11 cellular contexts compared by ENCODE assay signal in genomic region chr6:44052419-44053011, GRCh38.
A peak's percentile ranks its signal among the peaks of the same experiment; 100 is the strongest.
DNase-seq lines count a peak whose midpoint lies in the region; FAIRE-seq and TF ChIP-seq lines count a peak whose summit lies in the region.
"Had no signal": no experiment of that assay in that cellular context is flagged by ENCODE, and none has a peak within 500 bp of the region (broad histone marks: within the 10 kb centered on the region; RNA-seq: fewer than 3 reads in every experiment).

No MANE protein-coding gene starts in this region.

- H3K36me3 ChIP-seq in astrocyte (ENCODE audit: insufficient read depth, low read length) (no peaks in the 10 kb centered on the region), right atrium auricular region (no peaks in the 10 kb centered on the region), spleen (no peaks in the 10 kb centered on the region)

- H3K9me3 Mint-ChIP-seq in astrocyte (ENCODE audit: unreplicated experiment): peaks cover under 1% of the 10 kb centered on the region
- H3K9me3 Mint-ChIP-seq: mesothelial cell of epicardium had no signal

- H4K20me1 ChIP-seq in astrocyte (ENCODE audit: insufficient read depth, low read length): no peaks in the 10 kb centered on the region

- H3K36me3 Mint-ChIP-seq in astrocyte (ENCODE audit: low read depth, unreplicated experiment): no peaks in the 10 kb centered on the region
- H3K36me3 Mint-ChIP-seq: mesothelial cell of epicardium had no signal

- peaks cover 40% of the 10 kb centered on the region for H3K4me1 Mint-ChIP-seq in astrocyte (ENCODE audit: low read depth, unreplicated experiment)

- H3K4me1 ChIP-seq in astrocyte (ENCODE audit: insufficient read depth, low read length) (peaks cover 76% of the 10 kb centered on the region), right atrium auricular region (peaks cover 0 to 75% of the 10 kb centered on the region in 2 donors), spleen (peaks cover 0 to 45% (median 20%) of the 10 kb centered on the region in 6 donors)

- H3K27ac ChIP-seq in astrocyte (ENCODE audit: low read depth, low read length) (no peak overlapping the region), right atrium auricular region (peak overlapping the region; percentile 65 to 78), spleen (peak overlapping the region in 1 of 8 donors; percentile 42)

- no peak overlapping the region for H3K4me3 Mint-ChIP-seq in astrocyte (ENCODE audit: unreplicated experiment)
- H3K4me3 Mint-ChIP-seq: mesothelial cell of epicardium had no signal

- TF ChIP-seq POLR2A in spleen (IDR thresholded peaks at IDR 0.05): no peak

- H3K4me3 ChIP-seq in astrocyte (ENCODE audit: insufficient read depth, low read depth, low read length) (no peak overlapping the region), right atrium auricular region (no peak overlapping the region), spleen (no peak overlapping the region)

- H3K27me3 Mint-ChIP-seq in astrocyte (ENCODE audit: low read depth, unreplicated experiment): peaks cover 4% of the 10 kb centered on the region

- no peak overlapping the region for H2AFZ ChIP-seq in astrocyte (ENCODE audit: low read depth, low read length)

- peak overlapping the region; percentile 36 for H3K9ac ChIP-seq in astrocyte (ENCODE audit: low read length)

- intact Hi-C loops in spleen (cut with DNase I; ENCODE audit: low total_unique reads): no loop called here

- DNase-seq in H4 (ENCODE audit: low spot score): peak; percentile 78
- DNase-seq in astrocyte (ENCODE audit: low read depth): peak; percentile 47
- no peak for DNase-seq in right atrium auricular region (ENCODE audit: low spot score)
- DNase-seq in spleen: peak; percentile 51
- no peak for DNase-seq in NCI-H1694 treated with DMSO at 0.1 percent for 48 hours (lab: John Stamatoyannopoulos, UW)
- DNase-seq in GM13977 (ENCODE audit: low spot score): no peak
- no peak for DNase-seq in stimulated activated CD4-positive, alpha-beta T cell treated with anti-CD3 and anti-CD28 coated beads, Interleukin-2, amount 100 ng/mL, for 24 hours
- DNase-seq in stimulated activated CD4-positive, alpha-beta T cell treated with anti-CD3 and anti-CD28 coated beads, Interleukin-4, amount 100 ng/mL, for 1 hour: no peak
- DNase-seq: caudate nucleus; stimulated activated CD8-positive, alpha-beta memory T cell treated with anti-CD3 and anti-CD28 coated beads, Interleukin-4, amount 100 ng/mL, for 48 hours had no signal

- H3K27me3 ChIP-seq in astrocyte (ENCODE audit: insufficient read depth, low read length): no peaks in the 10 kb centered on the region
- no peaks in the 10 kb centered on the region for H3K27me3 ChIP-seq in right atrium auricular region
- H3K27me3 ChIP-seq in spleen (replicated peaks in 1 of 7): no peaks in the 10 kb centered on the region

- no peaks in the 10 kb centered on the region for H3K79me2 ChIP-seq in astrocyte (ENCODE audit: insufficient read depth, low read length)

- H3K27ac Mint-ChIP-seq in astrocyte (ENCODE audit: unreplicated experiment): no peak overlapping the region
- H3K27ac Mint-ChIP-seq: mesothelial cell of epicardium had no signal

- no peaks in the 10 kb centered on the region for H3K9me3 ChIP-seq in astrocyte (ENCODE audit: insufficient read depth, low read depth, low read length)
- no peaks in the 10 kb centered on the region for H3K9me3 ChIP-seq in right atrium auricular region
- no peaks in the 10 kb centered on the region for H3K9me3 ChIP-seq in spleen

- no peak for TF ChIP-seq CTCF in astrocyte (IDR thresholded peaks at IDR 0.05; ENCODE audit: insufficient read depth, low read depth, low read length)
- no peak for TF ChIP-seq CTCF in right atrium auricular region (IDR thresholded peaks at IDR 0.05)
- peak in 1 of 11 experiments; percentile 12 for TF ChIP-seq CTCF in spleen (IDR thresholded peaks at IDR 0.05 in 8 of 11, conservative IDR thresholded peaks at IDR 0.05 in 3 of 11)
- no peak for TF ChIP-seq CTCF in GM13977 (IDR thresholded peaks at IDR 0.05; ENCODE audit: extremely low read depth, insufficient read depth, missing control alignments)

- in situ Hi-C loops in GM13977 (cut with MboI; ENCODE audit: low pct_unique_long_range_greater_than_20kb, low sequenced_read_pairs, unreplicated experiment): no loop called here

- peak overlapping the region; percentile 41 for H3K4me2 ChIP-seq in astrocyte (ENCODE audit: low read length)

- 60 to 80% (median 68%) methylated on average over 4 of the region's 4 CpGs for WGBS in spleen, 5 donors

- no peak for FAIRE-seq in astrocyte (lab: Jason Lieb, UNC)

Comparison
In these comparisons a context has a peak if more than half of its experiments do, and no peak if none do; other contexts are left out.
1. DNase-seq: peak in H4 (single experiment), astrocyte (single experiment) and spleen (single experiment); none in right atrium auricular region (single experiment), NCI-H1694 treated with DMSO at 0.1 percent for 48 hours (single experiment), GM13977 (single experiment), stimulated activated CD4-positive, alpha-beta T cell treated with anti-CD3 and anti-CD28 coated beads, Interleukin-2, amount 100 ng/mL, for 24 hours (0 of 2) and stimulated activated CD4-positive, alpha-beta T cell treated with anti-CD3 and anti-CD28 coated beads, Interleukin-4, amount 100 ng/mL, for 1 hour (single experiment).